8 cellular contexts compared by ENCODE assay signal in the genomic region with DNA sequence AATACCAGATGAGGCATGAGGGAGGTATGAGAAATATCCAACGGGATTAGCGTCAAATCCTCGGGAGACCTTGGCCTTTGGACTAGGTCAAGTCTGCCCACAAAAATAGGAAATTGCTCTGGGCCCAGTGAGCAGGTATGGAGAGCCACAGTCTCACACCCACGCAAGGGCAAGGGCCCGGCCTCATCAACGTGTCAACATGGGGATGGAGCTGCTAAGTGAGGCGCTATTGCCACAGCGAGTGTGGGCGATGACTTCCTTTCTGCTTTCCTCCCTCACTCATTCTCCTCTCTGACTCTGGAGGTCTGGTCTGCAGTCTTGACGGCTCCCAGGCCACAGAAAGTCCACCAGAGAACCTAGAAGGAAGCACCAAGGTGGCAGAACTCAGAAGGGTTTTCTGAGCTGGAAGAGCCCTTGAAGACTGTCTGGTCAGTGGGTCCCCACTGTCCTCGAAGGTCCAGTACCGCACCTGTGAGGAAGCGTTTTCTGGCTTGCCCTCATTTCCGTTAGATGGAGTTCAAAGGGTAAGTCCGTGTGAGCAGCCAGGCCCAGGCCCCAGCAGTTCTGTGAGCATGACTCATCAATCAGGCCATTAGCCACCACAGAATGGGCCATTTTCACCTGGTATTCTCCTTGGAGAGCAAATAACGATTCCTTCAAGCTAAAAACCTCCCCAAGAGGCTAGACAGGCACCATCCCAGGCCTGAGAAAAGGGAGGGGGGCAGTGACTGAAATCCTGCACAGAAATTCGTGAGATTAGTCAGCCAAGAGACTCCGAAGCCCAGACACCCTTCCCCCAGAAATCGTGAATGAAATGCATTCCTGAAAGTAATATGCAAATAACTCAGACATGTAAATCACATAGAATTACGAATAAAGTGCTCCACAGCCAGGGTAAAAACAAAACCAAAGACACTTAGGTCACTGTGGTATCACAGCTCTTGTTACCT.
A peak's percentile ranks its signal among the peaks of the same experiment; 100 is the strongest.
DNase-seq lines count a peak whose midpoint lies in the region; ATAC-seq lines count a peak whose summit lies in the region.

No MANE protein-coding gene starts in this region.

- POLR2A ChIA-PET in T-cell (lab: Charles Lee), result no interaction called here

- H3K36me3 Mint-ChIP-seq in T-cell, result no peaks in the 10 kb centered on the region

- H3K27ac ChIP-seq in skin epidermis, result peak overlapping the region in 16 of 21 experiments; percentile 0 to 78 (median 54)

- ATAC-seq in GM18873 (IDR thresholded peaks at IDR 0.05; ENCODE audit: low FRiP score, unreplicated experiment), result peak; percentile 77
- peak; percentile 74 for ATAC-seq in HG03045 (IDR thresholded peaks at IDR 0.05; ENCODE audit: unreplicated experiment)
- ATAC-seq in T-cell (replicated peaks in 1 of 4), result peak in 3 of 4 experiments; percentile 31 to 48 (median 45)

- no peak overlapping the region for H3K4me3 Mint-ChIP-seq in T-cell

- no peak overlapping the region for H3K4me3 ChIP-seq in skin epidermis

- H3K4me1 Mint-ChIP-seq in T-cell, result peaks cover 6 to 19% (median 11%) of the 10 kb centered on the region in 3 donors

- no peaks in the 10 kb centered on the region for H3K9me3 Mint-ChIP-seq in T-cell

- CTCF ChIA-PET in T-cell (lab: Charles Lee), result interaction anchor here in 1 of 2 donors (0.6 to 1.3 kb wide), 4 partner anchors 14 to 322 kb away, joined by 3 to 4 read pairs (median 3); no protein-coding TSS in a partner anchor

- H3K27me3 Mint-ChIP-seq in T-cell, result no peaks in the 10 kb centered on the region

- DNase-seq in A172 (ENCODE audit: low spot score), result peak; percentile 46
- DNase-seq in T-cell, result peak in 2 of 34 experiments; percentile 2 to 5
- DNase-seq in epidermal melanocyte (ENCODE audit: insufficient read length, low spot score), result peak; percentile 44
- DNase-seq in NCI-H82 (lab: John Stamatoyannopoulos, UW), result no peak
- no peak for DNase-seq in retina

- peak overlapping the region; percentile 50 to 83 for H3K27ac Mint-ChIP-seq in T-cell

Comparison
In these comparisons a context has a peak if more than half of its experiments do, and no peak if none do; other contexts are left out.
1. DNase-seq: peak in A172 (single experiment) and epidermal melanocyte (single experiment); none in NCI-H82 (single experiment) and retina (single experiment).
2. Peak in every context shown above with its lines, with median percentiles within 50 percentile points of each other: ATAC-seq.